In the genomic region with DNA sequence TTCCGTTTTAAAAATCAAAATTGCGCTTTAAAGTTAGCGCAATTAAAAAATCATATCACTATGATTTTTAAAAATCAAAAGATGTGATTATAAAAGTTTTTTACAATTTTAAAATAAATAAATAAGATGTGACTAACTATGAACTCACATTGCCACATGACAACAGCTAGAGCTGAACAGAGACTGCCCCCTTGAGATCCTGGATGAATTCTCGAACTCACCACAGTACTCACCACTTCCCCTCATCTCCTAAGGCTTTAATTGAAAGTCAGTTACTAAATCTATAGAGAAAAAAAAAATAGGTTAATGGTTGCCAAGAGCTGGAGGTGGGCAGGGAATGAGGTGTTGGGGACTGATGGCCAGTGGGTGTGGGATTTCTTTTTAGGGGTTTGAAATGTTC, we compare ENCODE assay signal across 10 cellular contexts.
A peak's percentile ranks its signal among the peaks of the same experiment; 100 is the strongest.
DNase-seq lines count a peak whose midpoint lies in the region; ATAC-seq and TF ChIP-seq lines count a peak whose summit lies in the region.
"Had no signal": no experiment of that assay in that cellular context is flagged by ENCODE, and none has a peak within 500 bp of the region (broad histone marks: within the 10 kb centered on the region; RNA-seq: fewer than 3 reads in every experiment).

No MANE protein-coding gene starts in this region.

- TF ChIP-seq CTCF in HFFc6 (IDR thresholded peaks at IDR 0.05): peak; percentile 46; the same call in 1 of the 2 replicates
- TF ChIP-seq CTCF in WI38 (IDR thresholded peaks at IDR 0.05; ENCODE audit: low read depth, low read length): peak; percentile 18; the same call in 1 of the 2 replicates

- H3K4me2 ChIP-seq in mesenchymal stem cell (ENCODE audit: low read length, poor library complexity, severe bottlenecking): no peak overlapping the region

- H3K27me3 Mint-ChIP-seq in CD4-positive, alpha-beta memory T cell: no peaks in the 10 kb centered on the region
- H3K27me3 Mint-ChIP-seq in HFFc6 (ENCODE audit: insufficient read depth): no peaks in the 10 kb centered on the region; the same call in 1 of the 2 replicates
- H3K27me3 Mint-ChIP-seq: type B pancreatic cell had no signal

- CTCF ChIA-PET in CD4-positive, alpha-beta memory T cell (lab: Charles Lee; ENCODE audit: partially characterized antibody): interaction anchor here (0.6 to 4.3 kb wide), 14 partner anchors 8 to 435 kb away, joined by 3 to 28 read pairs (median 4); no protein-coding TSS in a partner anchor

- H2BK120ac ChIP-seq in mesenchymal stem cell (ENCODE audit: low read depth, low read length): no peak overlapping the region

- POLR2A ChIA-PET in CD4-positive, alpha-beta memory T cell (lab: Charles Lee; ENCODE audit: partially characterized antibody): interaction anchor here (0.8 to 2.3 kb wide), 9 partner anchors 31 to 408 kb away, joined by 3 to 11 read pairs (median 4); partner anchors contain the start of gene ZFP36L1

- no peak overlapping the region for H4K91ac ChIP-seq in mesenchymal stem cell (ENCODE audit: low read length)

- H3K4me3 ChIP-seq in CD4-positive, alpha-beta memory T cell (ENCODE audit: low read length in 2 of 2): no peak overlapping the region
- H3K4me3 ChIP-seq in WI38 (ENCODE audit: low read depth, low read length) (no peak overlapping the region), mesenchymal stem cell (ENCODE audit: insufficient read depth in 1 of 2, low read depth in 1 of 2, low read length in 2 of 2) (no peak overlapping the region)

- intact Hi-C loops in CD4-positive, alpha-beta memory T cell (cut with micrococcal nuclease): loop anchor here (2.0 kb wide), 1 partner anchor 158 kb away; no protein-coding TSS in a partner anchor

- no peaks in the 10 kb centered on the region for H3K9me3 Mint-ChIP-seq in CD4-positive, alpha-beta memory T cell
- no peaks in the 10 kb centered on the region for H3K9me3 Mint-ChIP-seq in HFFc6

- H3K27ac ChIP-seq in CD4-positive, alpha-beta memory T cell (ENCODE audit: low read depth, low read length): no peak overlapping the region
- no peak overlapping the region for H3K27ac ChIP-seq in mesenchymal stem cell (ENCODE audit: low read length, poor library complexity, severe bottlenecking)

- H3K4me1 ChIP-seq in CD4-positive, alpha-beta memory T cell (ENCODE audit: insufficient read depth, low read length): peaks cover 26% of the 10 kb centered on the region
- H3K4me1 ChIP-seq in mesenchymal stem cell (ENCODE audit: control insufficient read depth, insufficient read depth, low read depth, low read length): no peaks in the 10 kb centered on the region

- no peak overlapping the region for H3K23ac ChIP-seq in mesenchymal stem cell (ENCODE audit: low read length in 2 of 2)

- H3K36me3 ChIP-seq in CD4-positive, alpha-beta memory T cell (ENCODE audit: insufficient read depth, low read length): no peaks in the 10 kb centered on the region
- no peaks in the 10 kb centered on the region for H3K36me3 ChIP-seq in mesenchymal stem cell (ENCODE audit: control insufficient read depth in 1 of 2, insufficient read depth in 2 of 2, low read depth in 1 of 2, low read length in 2 of 2)

- H3K18ac ChIP-seq in mesenchymal stem cell (ENCODE audit: low read depth in 1 of 2, low read length in 2 of 2): no peak overlapping the region

- H2BK12ac ChIP-seq in mesenchymal stem cell (ENCODE audit: low read length in 2 of 2): no peak overlapping the region

- H3K36me3 Mint-ChIP-seq in CD4-positive, alpha-beta memory T cell: no peaks in the 10 kb centered on the region
- no peaks in the 10 kb centered on the region for H3K36me3 Mint-ChIP-seq in HFFc6 (ENCODE audit: low read depth)

- H3K14ac ChIP-seq in mesenchymal stem cell (ENCODE audit: low read length in 2 of 2): no peak overlapping the region

- no peaks in the 10 kb centered on the region for H3K27me3 ChIP-seq in CD4-positive, alpha-beta memory T cell (ENCODE audit: insufficient read depth, low read length)
- no peaks in the 10 kb centered on the region for H3K27me3 ChIP-seq in mesenchymal stem cell (ENCODE audit: control insufficient read depth in 1 of 2, insufficient read depth in 1 of 2, low read length in 2 of 2)

- peak overlapping the region; percentile 56 for H3K9ac ChIP-seq in mesenchymal stem cell (ENCODE audit: low read length)

- H3K27ac Mint-ChIP-seq in CD4-positive, alpha-beta memory T cell: peak overlapping the region in 1 of 7 donors; percentile 10
- peak overlapping the region; percentile 20; the same call in 1 of the 2 replicates for H3K27ac Mint-ChIP-seq in HFFc6

- WGBS in mesenchymal stem cell: 80% methylated on average over 1 of the region's 4 CpGs

- no peak for ATAC-seq in GM18868 (IDR thresholded peaks at IDR 0.05; ENCODE audit: unreplicated experiment)
- no peak for ATAC-seq in HG02798 (IDR thresholded peaks at IDR 0.05; ENCODE audit: poor library complexity, unreplicated experiment)

- no peak overlapping the region for H2AFZ ChIP-seq in mesenchymal stem cell (ENCODE audit: low read depth, low read length)

- no peak overlapping the region for H2AK5ac ChIP-seq in mesenchymal stem cell (ENCODE audit: low read length, severe bottlenecking)

- no peak overlapping the region for H2BK15ac ChIP-seq in mesenchymal stem cell (ENCODE audit: low read depth, poor library complexity, severe bottlenecking)

- no peak overlapping the region for H4K8ac ChIP-seq in mesenchymal stem cell (ENCODE audit: low read length)

- H3K4me3 Mint-ChIP-seq in CD4-positive, alpha-beta memory T cell: peak overlapping the region in 2 of 8 donors; percentile 9 to 14
- H3K4me3 Mint-ChIP-seq in HFFc6: no peak overlapping the region

- H3K4me1 Mint-ChIP-seq in CD4-positive, alpha-beta memory T cell: peaks cover 27 to 39% (median 31%) of the 10 kb centered on the region in 4 donors
- H3K4me1 Mint-ChIP-seq in HFFc6 (ENCODE audit: low read depth): peaks cover 69% of the 10 kb centered on the region

- no peaks in the 10 kb centered on the region for H3K79me1 ChIP-seq in mesenchymal stem cell (replicated peaks; ENCODE audit: low read length, poor library complexity, severe bottlenecking)

- H3K4ac ChIP-seq in mesenchymal stem cell (ENCODE audit: low read depth in 1 of 2, low read length in 2 of 2): no peak overlapping the region

- peak in 4 of 5 donors; percentile 7 to 28 (median 18) for DNase-seq in CD4-positive, alpha-beta memory T cell
- DNase-seq in HFFc6 (no peak), mesenchymal stem cell (no peak), NCI-H526 (lab: John Stamatoyannopoulos, UW) (no peak), NCI-H2171 (lab: John Stamatoyannopoulos, UW) (no peak)
- DNase-seq: NCI-H2171 treated with DMSO at 0.1 percent for 48 hours had no signal

- no peaks in the 10 kb centered on the region for H3K9me3 ChIP-seq in CD4-positive, alpha-beta memory T cell (ENCODE audit: control insufficient read depth in 1 of 2, low read length in 2 of 2)
- no peaks in the 10 kb centered on the region for H3K9me3 ChIP-seq in mesenchymal stem cell (ENCODE audit: control insufficient read depth, low read length)

- H2BK5ac ChIP-seq in mesenchymal stem cell (ENCODE audit: low read depth, low read length, poor library complexity, severe bottlenecking): no peak overlapping the region

Comparison
In these comparisons a context has a peak if more than half of its experiments do, and no peak if none do; other contexts are left out.
1. DNase-seq: peak in CD4-positive, alpha-beta memory T cell (4 of 5); none in HFFc6 (single experiment), mesenchymal stem cell (single experiment), NCI-H526 (0 of 2) and NCI-H2171 (single experiment).